In the genomic region with DNA sequence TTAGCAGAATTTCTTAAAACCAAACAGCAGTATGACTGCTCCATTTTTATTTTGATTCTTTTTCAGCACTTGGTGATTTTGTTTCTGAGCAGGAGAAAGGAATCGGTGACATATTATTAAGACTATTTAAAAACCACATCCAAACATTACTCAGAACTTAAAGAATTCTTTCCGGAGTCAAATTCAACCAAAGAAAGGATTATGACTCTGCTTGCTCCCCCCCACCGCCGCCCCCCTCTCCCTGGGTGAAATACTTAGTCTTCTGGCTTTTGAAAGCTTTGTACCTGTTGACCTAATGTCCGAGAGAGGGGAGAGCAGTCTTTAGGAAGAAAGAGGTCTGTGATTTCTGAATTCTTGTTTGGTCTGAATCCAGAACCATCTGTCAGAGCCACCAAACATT, we compare ENCODE assay signal across 12 cellular contexts. TPM values are rescaled to one million over a fixed set of nuclear protein-coding genes. Genes with fewer than 3 reads are reported as not detected.
DNase-seq lines count a peak whose midpoint lies in the region; ATAC-seq and TF ChIP-seq lines count a peak whose summit lies in the region.
"Had no signal": no experiment of that assay in that cellular context is flagged by ENCODE, and none has a peak within 500 bp of the region (broad histone marks: within the 10 kb centered on the region; RNA-seq: fewer than 3 reads in every experiment).

No MANE protein-coding gene starts in this region.

- H3K9ac ChIP-seq in SK-N-SH = peak overlapping the region; percentile 81
- H3K9ac ChIP-seq in skeletal muscle tissue (ENCODE audit: low read depth in 1 of 3, low read length in 3 of 3) = no peak overlapping the region

- CTCF ChIA-PET in SK-N-SH (lab: Yijun Ruan, JAX) = interaction anchor here (0.9 to 25.6 kb wide), 3 partner anchors 14 to 68 kb away, joined by 3 to 2150 read pairs (median 195); partner anchors contain the start of genes COL1A1 and TMEM92

- no peaks in the 10 kb centered on the region; the same call in 1 of the 2 replicates for H4K20me1 ChIP-seq in SK-N-SH (ENCODE audit: insufficient read depth)

- H3K9me3 ChIP-seq in SK-N-SH = no peaks in the 10 kb centered on the region
- no peaks in the 10 kb centered on the region for H3K9me3 ChIP-seq in skeletal muscle tissue (ENCODE audit: control insufficient read depth in 3 of 3, low read length in 3 of 3)

- H3K9me2 ChIP-seq in SK-N-SH = no peaks in the 10 kb centered on the region

- TF ChIP-seq EP300 in SK-N-SH (IDR thresholded peaks at IDR 0.05; ENCODE audit: borderline replicate concordance in 1 of 2, low read depth in 1 of 2, low read length in 1 of 2) = peak in 1 of 2 experiments; percentile 96; a peak in 2 of 4 replicates

- no peaks in the 10 kb centered on the region for H3K79me2 ChIP-seq in SK-N-SH (ENCODE audit: insufficient read depth)

- WGBS in SK-N-SH (ENCODE audit: low lambda C conversion rate) = 3% methylated on average over 5 of the region's 5 CpGs

- peaks cover 7 to 68% of the 10 kb centered on the region in 2 experiments for H3K4me1 ChIP-seq in SK-N-SH (ENCODE audit: control insufficient read depth in 1 of 2, insufficient read depth in 2 of 2, low read depth in 1 of 2, low read length in 1 of 2)
- H3K4me1 ChIP-seq in foreskin keratinocyte = peaks cover 23% of the 10 kb centered on the region
- peaks cover 22 to 32% (median 25%) of the 10 kb centered on the region in 3 donors for H3K4me1 ChIP-seq in skeletal muscle tissue (ENCODE audit: control insufficient read depth in 3 of 3, insufficient read depth in 3 of 3, low read length in 3 of 3)

- H3K27me3 ChIP-seq in SK-N-SH (ENCODE audit: insufficient read depth) = no peaks in the 10 kb centered on the region
- H3K27me3 ChIP-seq in foreskin keratinocyte = no peaks in the 10 kb centered on the region
- H3K27me3 ChIP-seq in skeletal muscle tissue (ENCODE audit: control insufficient read depth in 3 of 3, insufficient read depth in 3 of 3, low read length in 3 of 3) = no peaks in the 10 kb centered on the region

- H3K4me2 ChIP-seq in SK-N-SH = peak overlapping the region; percentile 76

- H3K36me3 ChIP-seq in SK-N-SH (replicated peaks in 1 of 2; ENCODE audit: control insufficient read depth in 1 of 2, insufficient read depth in 2 of 2, low read length in 1 of 2) = no peaks in the 10 kb centered on the region
- no peaks in the 10 kb centered on the region for H3K36me3 ChIP-seq in skeletal muscle tissue (ENCODE audit: control insufficient read depth in 3 of 3, insufficient read depth in 3 of 3, low read length in 3 of 3)

- POLR2A ChIA-PET in SK-N-SH (lab: Yijun Ruan, JAX) = interaction anchor here (0.7 kb wide), 1 partner anchor 9 kb away, joined by 5 read pairs; no protein-coding TSS in a partner anchor

- peaks cover 75% of the 10 kb centered on the region for H3F3A ChIP-seq in SK-N-SH (replicated peaks; ENCODE audit: insufficient read depth)

- DNase-seq in GM03348 (ENCODE audit: low spot score) (peak; percentile 78), SK-N-SH (no peak), foreskin keratinocyte (peak; percentile 74 to 78)
- no peak for DNase-seq in stimulated activated naive CD4-positive, alpha-beta T cell (lab: John Stamatoyannopoulos, UW)
- DNase-seq: activated CD8-positive, alpha-beta memory T cell treated with anti-CD3 and anti-CD28 coated beads, Interleukin-2, amount 10 ng/mL, durations not matched to agents 7 days and 5 days; effector memory CD4-positive, alpha-beta T cell; NCI-H1105; SHP77 had no signal

- peak overlapping the region; percentile 80 to 100; a peak in 3 of 4 replicates for H3K27ac ChIP-seq in SK-N-SH (ENCODE audit: low read depth in 2 of 2, low read length in 1 of 2)
- H3K27ac ChIP-seq in foreskin keratinocyte = peak overlapping the region; percentile 60
- peak overlapping the region; percentile 78 for H3K27ac ChIP-seq in skeletal muscle tissue (ENCODE audit: low read depth, low read length)

- no peak overlapping the region for H2AFZ ChIP-seq in SK-N-SH (ENCODE audit: low read depth)

- ATAC-seq in foreskin keratinocyte (peak; percentile 51), HG03139 (IDR thresholded peaks at IDR 0.05; ENCODE audit: unreplicated experiment) (no peak), GM19467 (IDR thresholded peaks at IDR 0.05; ENCODE audit: unreplicated experiment) (no peak), GM21825 (IDR thresholded peaks at IDR 0.05; ENCODE audit: unreplicated experiment) (no peak)
- ATAC-seq: activated CD8-positive, alpha-beta memory T cell treated with anti-CD3 and anti-CD28 coated beads, Interleukin-2, amount 10 ng/mL, durations not matched to agents 7 days and 5 days had no signal

- H3K4me3 ChIP-seq in SK-N-SH (ENCODE audit: low read depth in 2 of 2, low read length in 1 of 2) (peak overlapping the region; percentile 30 to 58; a peak in 3 of 4 replicates), skeletal muscle tissue (ENCODE audit: low read length in 3 of 3) (no peak overlapping the region)

- no peak for TF ChIP-seq RAD21 in SK-N-SH (IDR thresholded peaks at IDR 0.05; ENCODE audit: low read length)

- TF ChIP-seq CTCF in SK-N-SH (IDR thresholded peaks at IDR 0.05) = no peak
- TF ChIP-seq CTCF in foreskin keratinocyte (conservative IDR thresholded peaks at IDR 0.05) = no peak

TF ChIP-seq in SK-N-SH, 30 proteins besides CTCF, POLR2A, EP300 and RAD21 (continues in another document):
- no peak for TF ChIP-seq CHD2 (IDR thresholded peaks at IDR 0.05; ENCODE audit: low read length, partially characterized antibody)
- 0 out of 2 replicates have a peak, but pooled peaks have one; percentile 47 for TF ChIP-seq MEF2A (IDR thresholded peaks at IDR 0.05; ENCODE audit: borderline replicate concordance, low read depth)
- peak; percentile 49 for TF ChIP-seq GABPA (IDR thresholded peaks at IDR 0.05; ENCODE audit: low read depth)
- TF ChIP-seq GATA2 (CRISPR knock-in tag; IDR thresholded peaks at IDR 0.05) = no peak
- no peak for TF ChIP-seq MXI1 (IDR thresholded peaks at IDR 0.05; ENCODE audit: low read depth, low read length)
- no peak for TF ChIP-seq USF2 (IDR thresholded peaks at IDR 0.05; ENCODE audit: borderline replicate concordance, low read depth, low read length)
- peak; percentile 91 for TF ChIP-seq TCF12 (IDR thresholded peaks at IDR 0.05)
- TF ChIP-seq REST (IDR thresholded peaks at IDR 0.05; ENCODE audit: low read depth, low read length) = peak; percentile 73
- no peak for TF ChIP-seq RFX5 (IDR thresholded peaks at IDR 0.05; ENCODE audit: low read length)
- TF ChIP-seq POLR2AphosphoS5 (IDR thresholded peaks at IDR 0.05; ENCODE audit: low read depth, low read length) = peak; percentile 85

RNA-seq across cellular contexts. Expression of gene COL1A1, which starts 17.9 kb away (rescaled TPM):
- polyA plus RNA-seq in SK-N-SH (2012; rRNA removed) (265 and 1,461 TPM in 2 replicates), foreskin keratinocyte (2.2 and 2.7 TPM in 2 replicates)
- polyA plus RNA-seq in SK-N-SH (2012; cell fraction: cytosol; rRNA removed) = 757 and 1,045 TPM in 2 replicates
- 2,732 and 4,628 TPM in 2 replicates for polyA plus RNA-seq in SK-N-SH (2012; cell fraction: nucleus; rRNA removed)
- total RNA-seq in foreskin keratinocyte (3.5 and 4.7 TPM in 2 replicates), skeletal muscle tissue (3,450 TPM)

RNA-seq across cellular contexts. Expression of gene SGCA, which starts 53.5 kb away (rescaled TPM):
- polyA plus RNA-seq in SK-N-SH (2012; rRNA removed) (0.29 TPM in 1 of 2 replicates, not detected in the other), foreskin keratinocyte (not detected in 2 replicates)
- 0.04 and 0.07 TPM in 2 replicates for polyA plus RNA-seq in SK-N-SH (2012; cell fraction: cytosol; rRNA removed)
- 0.11 and 0.15 TPM in 2 replicates for polyA plus RNA-seq in SK-N-SH (2012; cell fraction: nucleus; rRNA removed)
- total RNA-seq in foreskin keratinocyte (not detected in 2 replicates), skeletal muscle tissue (158 TPM)

RNA-seq across cellular contexts. Expression of gene TMEM92, which starts 54.9 kb away (rescaled TPM):
- polyA plus RNA-seq in SK-N-SH (2012; rRNA removed) = 0.28 and 0.46 TPM in 2 replicates
- polyA plus RNA-seq in SK-N-SH (2012; cell fraction: cytosol; rRNA removed) = 0.06 and 0.16 TPM in 2 replicates
- polyA plus RNA-seq in SK-N-SH (2012; cell fraction: nucleus; rRNA removed) = 0.15 and 0.20 TPM in 2 replicates
- 2.8 and 6.5 TPM in 2 replicates for total RNA-seq in foreskin keratinocyte
- 6.7 and 12.4 TPM in 2 replicates for polyA plus RNA-seq in foreskin keratinocyte
- total RNA-seq in skeletal muscle tissue = not detected

Comparison
In these comparisons a context has a peak if more than half of its experiments do, and no peak if none do; other contexts are left out.
1. DNase-seq: peak in GM03348 (single experiment) and foreskin keratinocyte (2 of 2); none in SK-N-SH (single experiment) and stimulated activated naive CD4-positive, alpha-beta T cell (0 of 6).
2. H3K4me3 ChIP-seq: peak in SK-N-SH (2 of 2); none in skeletal muscle tissue (0 of 3).
3. RNA of gene COL1A1, which starts 17.9 kb away (total RNA-seq): 3,450 TPM in skeletal muscle tissue (single experiment); 3.5 to 4.7 TPM in foreskin keratinocyte; every median in the first group is over 100 times any median in the second.
4. RNA of gene SGCA, which starts 53.5 kb away (total RNA-seq): 158 TPM in skeletal muscle tissue (single experiment); not detected in foreskin keratinocyte; every median in the first group is over 100 times any median in the second.
5. Peak in every context shown above with its lines, with median percentiles within 50 percentile points of each other: H3K27ac ChIP-seq.